ENCODE assay signal across 2 cellular contexts in genomic region chr16:87780385-87780989, GRCh38.
TF ChIP-seq lines count a peak whose summit lies in the region.

No MANE protein-coding gene starts in this region.

TF ChIP-seq in GM12878, 131 proteins besides CTCF, POLR2A, EP300 and RAD21 (continued from another document and continues in another):
- no peak for TF ChIP-seq MYB (IDR thresholded peaks at IDR 0.05; ENCODE audit: borderline replicate concordance, low read depth, low read length)
- TF ChIP-seq YY1 (IDR thresholded peaks at IDR 0.05; ENCODE audit: low read depth, low read length) = no peak
- no peak for TF ChIP-seq USF1 (IDR thresholded peaks at IDR 0.05; ENCODE audit: borderline replicate concordance, extremely low read length, insufficient read depth, low read depth, low read length)
- no peak for TF ChIP-seq NR2C1 (IDR thresholded peaks at IDR 0.05)
- TF ChIP-seq WRNIP1 (IDR thresholded peaks at IDR 0.05; ENCODE audit: borderline replicate concordance, low read depth, low read length) = no peak
- peak; percentile 81; the same call in 1 of the 2 replicates for TF ChIP-seq IRF4 (IDR thresholded peaks at IDR 0.05; ENCODE audit: low read depth, low read length)
- TF ChIP-seq JUNB (IDR thresholded peaks at IDR 0.05) = no peak
- TF ChIP-seq TBL1XR1 (IDR thresholded peaks at IDR 0.05; ENCODE audit: low read depth, low read length) = no peak
- TF ChIP-seq MEF2A (IDR thresholded peaks at IDR 0.05; ENCODE audit: insufficient read depth, low read depth, low read length) = 0 out of 2 replicates have a peak, but pooled peaks have one; percentile 33
- no peak for TF ChIP-seq CREM (IDR thresholded peaks at IDR 0.05; ENCODE audit: low read depth)
- no peak for TF ChIP-seq BACH1 (IDR thresholded peaks at IDR 0.05; ENCODE audit: borderline replicate concordance)
- no peak for TF ChIP-seq MEF2B (IDR thresholded peaks at IDR 0.05; ENCODE audit: partially characterized antibody, poor library complexity, severe bottlenecking)
- TF ChIP-seq ZNF207 (IDR thresholded peaks at IDR 0.05; ENCODE audit: borderline replicate concordance) = no peak
- no peak for TF ChIP-seq SUPT20H (IDR thresholded peaks at IDR 0.05; ENCODE audit: borderline replicate concordance, control insufficient read depth, low read depth, low read length)
- peak; percentile 37; the same call in 1 of the 2 replicates for TF ChIP-seq MTA2 (IDR thresholded peaks at IDR 0.05; ENCODE audit: low read depth)
- TF ChIP-seq ZNF384 (IDR thresholded peaks at IDR 0.05; ENCODE audit: borderline replicate concordance, low read depth, low read length) = peak; percentile 62; the same call in 1 of the 2 replicates
- TF ChIP-seq CBX3 (IDR thresholded peaks at IDR 0.05; ENCODE audit: borderline replicate concordance, low read depth) = no peak
- TF ChIP-seq MAX (IDR thresholded peaks at IDR 0.05; ENCODE audit: low read depth, low read length) = no peak
- no peak for TF ChIP-seq CHD1 (IDR thresholded peaks at IDR 0.05; ENCODE audit: low read depth, low read length)
- TF ChIP-seq RBBP5 (conservative IDR thresholded peaks at IDR 0.05) = no peak
- no peak for TF ChIP-seq HDAC2 (IDR thresholded peaks at IDR 0.05)
- no peak for TF ChIP-seq ZZZ3 (IDR thresholded peaks at IDR 0.05; ENCODE audit: control insufficient read depth, insufficient read length, low read depth)
- TF ChIP-seq FOS (IDR thresholded peaks at IDR 0.05; ENCODE audit: borderline replicate concordance, extremely low read depth, insufficient read length) = no peak
- no peak for TF ChIP-seq CUX1 (IDR thresholded peaks at IDR 0.05; ENCODE audit: insufficient replicate concordance, low read depth, low read length)
- no peak for TF ChIP-seq IRF3 (IDR thresholded peaks at IDR 0.05)

TF ChIP-seq in HEK293T, 16 proteins besides CTCF, POLR2A, EP300 and RAD21 (continued from another document):
- TF ChIP-seq ELF4 (IDR thresholded peaks at IDR 0.05) = no peak
TF ChIP-seq in HEK293T: peak in this region for 0.
